1 cellular context compared by ENCODE assay signal in the genomic region with DNA sequence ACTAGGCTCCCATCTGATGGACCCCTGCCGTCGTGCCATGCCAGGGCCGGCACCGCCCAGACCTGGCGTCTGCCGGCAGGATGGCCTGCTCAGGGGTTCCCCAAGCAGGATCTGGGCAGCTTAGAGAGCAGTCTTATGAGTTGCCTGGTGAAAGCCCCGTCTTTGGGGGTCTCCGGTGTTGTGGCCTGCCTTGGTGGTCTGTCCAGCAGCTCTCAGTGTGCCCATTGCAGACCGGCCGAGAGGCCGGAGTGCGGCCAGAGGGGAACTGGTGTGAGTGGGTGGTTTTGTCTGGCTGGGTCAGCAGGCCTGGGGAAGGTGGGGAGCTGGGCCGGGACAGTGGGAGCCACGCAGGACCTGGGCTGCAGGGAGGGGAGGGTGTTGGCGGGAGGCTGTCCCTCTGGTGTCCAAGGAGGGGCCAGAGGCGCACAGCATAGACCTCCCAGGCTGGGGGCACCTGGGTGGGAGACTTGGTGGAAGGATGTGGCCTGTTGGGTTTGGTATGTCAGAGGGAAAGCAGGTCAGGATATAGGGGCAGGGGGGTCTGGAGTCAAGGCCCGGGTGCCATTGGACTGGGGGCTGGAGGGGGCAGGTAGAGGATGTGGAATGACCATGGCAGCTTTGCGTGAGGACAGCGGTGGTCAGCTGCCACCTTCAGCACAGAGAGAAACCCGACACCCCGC.
TF ChIP-seq lines count a peak whose summit lies in the region.

No MANE protein-coding gene starts in this region.

TF ChIP-seq in GM23338, 12 proteins besides CTCF, POLR2A, EP300 and RAD21 (continued from another document):
- TF ChIP-seq, protein P1, sequence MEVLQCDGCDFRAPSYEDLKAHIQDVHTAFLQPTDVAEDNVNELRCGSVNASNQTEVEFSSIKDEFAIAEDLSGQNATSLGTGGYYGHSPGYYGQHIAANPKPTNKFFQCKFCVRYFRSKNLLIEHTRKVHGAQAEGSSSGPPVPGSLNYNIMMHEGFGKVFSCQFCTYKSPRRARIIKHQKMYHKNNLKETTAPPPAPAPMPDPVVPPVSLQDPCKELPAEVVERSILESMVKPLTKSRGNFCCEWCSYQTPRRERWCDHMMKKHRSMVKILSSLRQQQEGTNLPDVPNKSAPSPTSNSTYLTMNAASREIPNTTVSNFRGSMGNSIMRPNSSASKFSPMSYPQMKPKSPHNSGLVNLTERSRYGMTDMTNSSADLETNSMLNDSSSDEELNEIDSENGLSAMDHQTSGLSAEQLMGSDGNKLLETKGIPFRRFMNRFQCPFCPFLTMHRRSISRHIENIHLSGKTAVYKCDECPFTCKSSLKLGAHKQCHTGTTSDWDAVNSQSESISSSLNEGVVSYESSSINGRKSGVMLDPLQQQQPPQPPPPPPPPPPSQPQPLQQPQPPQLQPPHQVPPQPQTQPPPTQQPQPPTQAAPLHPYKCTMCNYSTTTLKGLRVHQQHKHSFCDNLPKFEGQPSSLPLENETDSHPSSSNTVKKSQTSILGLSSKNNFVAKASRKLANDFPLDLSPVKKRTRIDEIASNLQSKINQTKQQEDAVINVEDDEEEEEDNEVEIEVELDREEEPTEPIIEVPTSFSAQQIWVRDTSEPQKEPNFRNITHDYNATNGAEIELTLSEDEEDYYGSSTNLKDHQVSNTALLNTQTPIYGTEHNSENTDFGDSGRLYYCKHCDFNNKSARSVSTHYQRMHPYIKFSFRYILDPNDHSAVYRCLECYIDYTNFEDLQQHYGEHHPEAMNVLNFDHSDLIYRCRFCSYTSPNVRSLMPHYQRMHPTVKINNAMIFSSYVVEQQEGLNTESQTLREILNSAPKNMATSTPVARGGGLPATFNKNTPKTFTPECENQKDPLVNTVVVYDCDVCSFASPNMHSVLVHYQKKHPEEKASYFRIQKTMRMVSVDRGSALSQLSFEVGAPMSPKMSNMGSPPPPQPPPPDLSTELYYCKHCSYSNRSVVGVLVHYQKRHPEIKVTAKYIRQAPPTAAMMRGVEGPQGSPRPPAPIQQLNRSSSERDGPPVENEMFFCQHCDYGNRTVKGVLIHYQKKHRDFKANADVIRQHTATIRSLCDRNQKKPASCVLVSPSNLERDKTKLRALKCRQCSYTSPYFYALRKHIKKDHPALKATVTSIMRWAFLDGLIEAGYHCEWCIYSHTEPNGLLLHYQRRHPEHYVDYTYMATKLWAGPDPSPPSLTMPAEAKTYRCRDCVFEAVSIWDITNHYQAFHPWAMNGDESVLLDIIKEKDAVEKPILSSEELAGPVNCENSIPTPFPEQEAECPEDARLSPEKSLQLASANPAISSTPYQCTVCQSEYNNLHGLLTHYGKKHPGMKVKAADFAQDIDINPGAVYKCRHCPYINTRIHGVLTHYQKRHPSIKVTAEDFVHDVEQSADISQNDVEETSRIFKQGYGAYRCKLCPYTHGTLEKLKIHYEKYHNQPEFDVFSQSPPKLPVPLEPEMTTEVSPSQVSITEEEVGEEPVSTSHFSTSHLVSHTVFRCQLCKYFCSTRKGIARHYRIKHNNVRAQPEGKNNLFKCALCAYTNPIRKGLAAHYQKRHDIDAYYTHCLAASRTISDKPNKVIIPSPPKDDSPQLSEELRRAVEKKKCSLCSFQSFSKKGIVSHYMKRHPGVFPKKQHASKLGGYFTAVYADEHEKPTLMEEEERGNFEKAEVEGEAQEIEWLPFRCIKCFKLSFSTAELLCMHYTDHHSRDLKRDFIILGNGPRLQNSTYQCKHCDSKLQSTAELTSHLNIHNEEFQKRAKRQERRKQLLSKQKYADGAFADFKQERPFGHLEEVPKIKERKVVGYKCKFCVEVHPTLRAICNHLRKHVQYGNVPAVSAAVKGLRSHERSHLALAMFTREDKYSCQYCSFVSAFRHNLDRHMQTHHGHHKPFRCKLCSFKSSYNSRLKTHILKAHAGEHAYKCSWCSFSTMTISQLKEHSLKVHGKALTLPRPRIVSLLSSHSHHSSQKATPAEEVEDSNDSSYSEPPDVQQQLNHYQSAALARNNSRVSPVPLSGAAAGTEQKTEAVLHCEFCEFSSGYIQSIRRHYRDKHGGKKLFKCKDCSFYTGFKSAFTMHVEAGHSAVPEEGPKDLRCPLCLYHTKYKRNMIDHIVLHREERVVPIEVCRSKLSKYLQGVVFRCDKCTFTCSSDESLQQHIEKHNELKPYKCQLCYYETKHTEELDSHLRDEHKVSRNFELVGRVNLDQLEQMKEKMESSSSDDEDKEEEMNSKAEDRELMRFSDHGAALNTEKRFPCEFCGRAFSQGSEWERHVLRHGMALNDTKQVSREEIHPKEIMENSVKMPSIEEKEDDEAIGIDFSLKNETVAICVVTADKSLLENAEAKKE (CRISPR knock-in tag; IDR thresholded peaks at IDR 0.05): no peak
- TF ChIP-seq ZNF114 (CRISPR knock-in tag; IDR thresholded peaks at IDR 0.05): no peak
- TF ChIP-seq CREB1 (CRISPR knock-in tag; IDR thresholded peaks at IDR 0.05; ENCODE audit: low read depth): no peak
- TF ChIP-seq JUNB (IDR thresholded peaks at IDR 0.05; ENCODE audit: unreplicated experiment): no peak
- TF ChIP-seq NANOG (IDR thresholded peaks at IDR 0.05; ENCODE audit: borderline replicate concordance): no peak
